Comparison of ENCODE assay signal across 8 cellular contexts in genomic region chr16:30112197-30113030, GRCh38. TPM values are rescaled to one million over a fixed set of nuclear protein-coding genes. Genes with fewer than 3 reads are reported as not detected.
DNase-seq lines count a peak whose midpoint lies in the region; ATAC-seq and TF ChIP-seq lines count a peak whose summit lies in the region.

No MANE protein-coding gene starts in this region.

- intact Hi-C loops in lower lobe of right lung (cut with DNase I), result no loop called here

- peaks cover 16% of the 10 kb centered on the region for H3K4me1 ChIP-seq in lower lobe of right lung

- H3K27ac ChIP-seq in C4-2B (no peak overlapping the region), HL-60 (replicated peaks) (no peak overlapping the region), WERI-Rb-1 (no peak overlapping the region), lower lobe of right lung (no peak overlapping the region)

- H3K36me3 ChIP-seq in WERI-Rb-1, result peaks cover 30% of the 10 kb centered on the region
- H3K36me3 ChIP-seq in lower lobe of right lung, result peaks cover 86% of the 10 kb centered on the region

- H3K4me3 ChIP-seq in HL-60 (replicated peaks; ENCODE audit: insufficient read depth, low read length) (no peak overlapping the region), WERI-Rb-1 (ENCODE audit: low read depth, low read length) (no peak overlapping the region), cardiac fibroblast (replicated peaks in 1 of 2; ENCODE audit: low read depth in 2 of 2, low read length in 2 of 2) (no peak overlapping the region), lower lobe of right lung (no peak overlapping the region)

- H3K27me3 ChIP-seq in HL-60 (ENCODE audit: insufficient read depth, poor library complexity, severe bottlenecking), result no peaks in the 10 kb centered on the region
- no peaks in the 10 kb centered on the region for H3K27me3 ChIP-seq in WERI-Rb-1 (ENCODE audit: insufficient read depth, low read depth, severe bottlenecking)
- no peaks in the 10 kb centered on the region for H3K27me3 ChIP-seq in lower lobe of right lung (ENCODE audit: low read depth)

- peak; percentile 51 to 55 for ATAC-seq in lower lobe of right lung

- H3K9me3 ChIP-seq in WERI-Rb-1 (ENCODE audit: severe bottlenecking) (no peaks in the 10 kb centered on the region), lower lobe of right lung (no peaks in the 10 kb centered on the region)

- TF ChIP-seq CTCF in C4-2B (conservative IDR thresholded peaks at IDR 0.05) (peak; percentile 77), HL-60 (IDR thresholded peaks at IDR 0.05; ENCODE audit: insufficient read depth, low read length) (peak; percentile 53), WERI-Rb-1 (IDR thresholded peaks at IDR 0.05; ENCODE audit: low read depth, low read length) (peak; percentile 91), cardiac fibroblast (IDR thresholded peaks at IDR 0.05; ENCODE audit: low read depth, low read length) (peak; percentile 67), lower lobe of right lung (IDR thresholded peaks at IDR 0.05) (peak; percentile 66)

- peak; percentile 52 to 55 for DNase-seq in HL-60 (ENCODE audit: low read depth in 1 of 2, low spot score in 1 of 2)
- DNase-seq in WERI-Rb-1, result peak; percentile 75
- peak; percentile 70 to 75 for DNase-seq in cardiac fibroblast (ENCODE audit: low read depth in 2 of 2)
- DNase-seq in lower lobe of right lung, result peak; percentile 72
- DNase-seq in stimulated activated naive CD4-positive, alpha-beta T cell (lab: John Stamatoyannopoulos, UW), result peak in 5 of 6 experiments; percentile 16 to 47 (median 24)
- DNase-seq in NCI-H187 (lab: John Stamatoyannopoulos, UW), result no peak
- no peak for DNase-seq in NCI-H1105 (lab: John Stamatoyannopoulos, UW)

RNA-seq across cellular contexts. Expression of gene GDPD3, which starts 0.9 kb away (rescaled TPM):
- 14.4 TPM for total RNA-seq in lower lobe of right lung

RNA-seq across cellular contexts. Expression of gene MAPK3, which starts 10.6 kb away (rescaled TPM):
- total RNA-seq in lower lobe of right lung, result 84.6 TPM

RNA-seq across cellular contexts. Expression of gene YPEL3, which starts 16.4 kb away (rescaled TPM):
- 113 TPM for total RNA-seq in lower lobe of right lung

RNA-seq across cellular contexts. Expression of gene TBX6, which starts 20.7 kb away (rescaled TPM):
- 1.6 TPM for total RNA-seq in lower lobe of right lung

RNA-seq across cellular contexts. Expression of gene PPP4C, which starts 36.6 kb away (rescaled TPM):
- 68.9 TPM for total RNA-seq in lower lobe of right lung

Comparison
In these comparisons a context has a peak if more than half of its experiments do, and no peak if none do; other contexts are left out.
1. DNase-seq: peak in HL-60 (2 of 2), WERI-Rb-1 (single experiment), cardiac fibroblast (2 of 2), lower lobe of right lung (single experiment) and stimulated activated naive CD4-positive, alpha-beta T cell (5 of 6); none in NCI-H187 (0 of 2) and NCI-H1105 (single experiment).
2. Peak in every context shown above with its lines, with median percentiles within 50 percentile points of each other: CTCF ChIP-seq.